In genomic region chr10:65100881-65101280, GRCh38 we compare ENCODE assay signal across 2 cellular contexts.
DNase-seq lines count a peak whose midpoint lies in the region; ATAC-seq and TF ChIP-seq lines count a peak whose summit lies in the region.
"Not testable (repeated sequence)": the region's sequence is repeated elsewhere in the genome, so short reads cannot be mapped to it uniquely, and the experiment has no call there.

No MANE protein-coding gene starts in this region.

- H3K9me3 ChIP-seq in Karpas-422 (ENCODE audit: low read length); lower lobe of right lung: not testable (repeated sequence)

- ATAC-seq in lower lobe of right lung = not testable (repeated sequence)

- not testable (repeated sequence) for H3K27ac ChIP-seq in Karpas-422 (ENCODE audit: low read length); lower lobe of right lung

- H3K79me2 ChIP-seq in Karpas-422 (ENCODE audit: low read length) = not testable (repeated sequence)

- intact Hi-C loops in lower lobe of right lung (cut with DNase I) = not testable (repeated sequence)

- H3K4me2 ChIP-seq in Karpas-422 (ENCODE audit: low read depth, low read length, poor library complexity, severe bottlenecking) = not testable (repeated sequence)

- H4K20me1 ChIP-seq in Karpas-422 (ENCODE audit: insufficient read depth, low read depth, low read length) = not testable (repeated sequence)

- DNase-seq in Karpas-422 = not testable (repeated sequence)
- DNase-seq in lower lobe of right lung = peak; percentile 37

- not testable (repeated sequence) for H3K9ac ChIP-seq in Karpas-422 (ENCODE audit: low read length)

- H2AFZ ChIP-seq in Karpas-422 (ENCODE audit: low read length) = peak overlapping the region; percentile 62; the same call in 1 of the 2 replicates

- not testable (repeated sequence) for H3K9me2 ChIP-seq in Karpas-422 (replicated peaks; ENCODE audit: insufficient read depth, low read length)

- not testable (repeated sequence) for H3K27me3 ChIP-seq in Karpas-422 (ENCODE audit: low read length); lower lobe of right lung (ENCODE audit: low read depth)

- not testable (repeated sequence) for TF ChIP-seq CTCF in lower lobe of right lung (IDR thresholded peaks at IDR 0.05)

- H3K4me1 ChIP-seq in Karpas-422 (ENCODE audit: low read length); lower lobe of right lung: not testable (repeated sequence)

- H3K4me3 ChIP-seq in Karpas-422 (ENCODE audit: low read length); lower lobe of right lung: not testable (repeated sequence)

- not testable (repeated sequence) for H3K36me3 ChIP-seq in Karpas-422 (ENCODE audit: insufficient read depth, low read length); lower lobe of right lung
